ENCODE assay signal across 2 cellular contexts in genomic region chr1:227357229-227358078, GRCh38.
TF ChIP-seq lines count a peak whose summit lies in the region.

No MANE protein-coding gene starts in this region.

TF ChIP-seq in A549, 52 proteins besides CTCF, POLR2A, EP300 and RAD21 (continued from another document and continues in another):
- no peak for TF ChIP-seq ATOH8 (CRISPR knock-in tag; IDR thresholded peaks at IDR 0.05; ENCODE audit: low read depth)
- TF ChIP-seq KDM5A (IDR thresholded peaks at IDR 0.05): no peak
- no peak for TF ChIP-seq RFX5 (IDR thresholded peaks at IDR 0.05)
- no peak for TF ChIP-seq HDAC2 (IDR thresholded peaks at IDR 0.05)
- no peak for TF ChIP-seq FOSB (CRISPR knock-in tag; IDR thresholded peaks at IDR 0.05)
- TF ChIP-seq JUNB (IDR thresholded peaks at IDR 0.05): peak; percentile 82
- TF ChIP-seq E2F6 (IDR thresholded peaks at IDR 0.05; ENCODE audit: borderline replicate concordance, low read depth): no peak
- 0 out of 3 replicates have a peak, but pooled peaks have one; percentile 26 for TF ChIP-seq BCL3 (IDR thresholded peaks at IDR 0.05)
- TF ChIP-seq HEYL (CRISPR knock-in tag; IDR thresholded peaks at IDR 0.05): no peak
- TF ChIP-seq RCOR1 (IDR thresholded peaks at IDR 0.05; ENCODE audit: low read depth, low read length): no peak
- TF ChIP-seq HES2 (IDR thresholded peaks at IDR 0.05): no peak
- no peak for TF ChIP-seq BHLHE40 (IDR thresholded peaks at IDR 0.05; ENCODE audit: low read depth, low read length)
- TF ChIP-seq ZNF302 (CRISPR knock-in tag; IDR thresholded peaks at IDR 0.05): no peak; the same call in 1 of the 2 replicates
- no peak for TF ChIP-seq REST (IDR thresholded peaks at IDR 0.05)
- no peak for TF ChIP-seq CBX2 (IDR thresholded peaks at IDR 0.05; ENCODE audit: borderline replicate concordance, low read depth)
- TF ChIP-seq USF2 (IDR thresholded peaks at IDR 0.05): no peak
- 0 out of 2 replicates have a peak, but pooled peaks have one; percentile 48 for TF ChIP-seq HOXB13 (CRISPR knock-in tag; IDR thresholded peaks at IDR 0.05; ENCODE audit: low read depth)
- TF ChIP-seq SMC3 (IDR thresholded peaks at IDR 0.05): 0 out of 3 replicates have a peak, but pooled peaks have one; percentile 28
- TF ChIP-seq TFCP2L1 (CRISPR knock-in tag; IDR thresholded peaks at IDR 0.05): no peak
- TF ChIP-seq MAX (IDR thresholded peaks at IDR 0.05): peak; percentile 60; the same call in 1 of the 2 replicates
- no peak for TF ChIP-seq POLR2AphosphoS2 (conservative IDR thresholded peaks at IDR 0.05; ENCODE audit: low read length)
- no peak for TF ChIP-seq ZFP36 (IDR thresholded peaks at IDR 0.05; ENCODE audit: borderline replicate concordance, partially characterized antibody)
- 0 out of 2 replicates have a peak, but pooled peaks have one; percentile 60 for TF ChIP-seq GATA3 (IDR thresholded peaks at IDR 0.05; ENCODE audit: borderline replicate concordance)
- no peak for TF ChIP-seq PHF8 (IDR thresholded peaks at IDR 0.05; ENCODE audit: borderline replicate concordance, low read depth)
- peak; percentile 17; the same call in 1 of the 2 replicates for TF ChIP-seq RARB (CRISPR knock-in tag; IDR thresholded peaks at IDR 0.05)
- TF ChIP-seq CEBPB (IDR thresholded peaks at IDR 0.05): no peak
- no peak for TF ChIP-seq SREBF2 (IDR thresholded peaks at IDR 0.05)
- TF ChIP-seq HOXB5 (CRISPR knock-in tag; IDR thresholded peaks at IDR 0.05): peak; percentile 39; the same call in 1 of the 2 replicates
- TF ChIP-seq NR3C1 (IDR thresholded peaks at IDR 0.05): no peak
- TF ChIP-seq MYC (IDR thresholded peaks at IDR 0.05; ENCODE audit: borderline replicate concordance, low read length): no peak
- no peak for TF ChIP-seq NPAS2 (CRISPR knock-in tag; IDR thresholded peaks at IDR 0.05; ENCODE audit: borderline replicate concordance)

TF ChIP-seq in H1, 55 proteins besides CTCF, POLR2A, EP300 and RAD21 (continued from another document):
- TF ChIP-seq SP1 (IDR thresholded peaks at IDR 0.05; ENCODE audit: low read depth, low read length): 0 out of 2 replicates have a peak, but pooled peaks have one; percentile 5
- TF ChIP-seq MAFK (IDR thresholded peaks at IDR 0.05; ENCODE audit: low read depth, low read length): peak; percentile 68
